Comparison of ENCODE assay signal across 6 cellular contexts in the genomic region with DNA sequence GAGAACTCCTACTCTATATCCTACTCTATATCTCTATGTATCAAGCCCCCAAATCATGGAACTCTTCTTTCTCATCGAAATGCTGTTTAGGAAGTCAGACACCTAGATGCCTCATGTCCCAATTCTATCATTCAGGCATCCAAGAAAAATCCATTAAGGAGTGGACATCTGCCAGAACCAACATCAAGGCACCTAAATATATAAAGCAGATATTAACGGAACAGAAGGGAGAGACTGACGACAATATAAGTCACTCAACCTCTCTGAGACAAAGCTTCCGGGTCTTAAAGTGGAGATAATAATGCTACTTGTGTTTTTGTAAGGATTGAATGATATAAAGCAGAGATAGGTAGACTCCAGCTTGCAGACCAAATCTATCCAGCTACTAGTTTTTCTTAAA.
"Had no signal": no experiment of that assay in that cellular context is flagged by ENCODE, and none has a peak within 500 bp of the region (broad histone marks: within the 10 kb centered on the region; RNA-seq: fewer than 3 reads in every experiment).

No MANE protein-coding gene starts in this region.

- H3K36me3 Mint-ChIP-seq: IgD-negative memory B cell had no signal

- ATAC-seq: HepG2, K562 had no signal

- H3K27ac ChIP-seq: HL-60 had no signal

- H3K4me3 ChIP-seq: K562 had no signal

- H3K4me3 Mint-ChIP-seq: IgD-negative memory B cell had no signal

- H3K27ac Mint-ChIP-seq: IgD-negative memory B cell had no signal

- DNase-seq: IMR-90, KBM-7 had no signal
